In the genomic region with DNA sequence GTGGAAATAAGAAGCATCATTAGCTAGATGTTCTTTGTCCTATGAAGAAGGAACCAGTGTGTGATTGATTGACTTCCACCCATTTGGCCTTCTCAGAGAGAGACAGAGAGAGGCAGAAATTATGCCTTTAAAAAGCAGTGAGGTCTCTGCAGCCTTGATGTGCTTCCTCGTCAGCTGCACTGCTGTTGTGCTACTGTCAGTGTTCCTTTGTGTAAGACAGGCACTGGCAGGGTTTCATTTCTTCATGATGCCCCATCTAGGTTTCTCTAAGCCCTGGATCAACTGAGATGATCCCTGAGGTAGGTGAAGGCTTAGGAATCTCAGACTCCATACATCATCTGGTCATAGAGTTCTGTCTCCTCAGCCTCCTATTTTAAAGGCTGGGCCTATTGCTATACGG, we compare ENCODE assay signal across 10 cellular contexts. TPM values are rescaled to one million over a fixed set of nuclear protein-coding genes. Genes with fewer than 3 reads are reported as not detected.
DNase-seq lines count a peak whose midpoint lies in the region; TF ChIP-seq lines count a peak whose summit lies in the region.
"Had no signal": no experiment of that assay in that cellular context is flagged by ENCODE, and none has a peak within 500 bp of the region (broad histone marks: within the 10 kb centered on the region; RNA-seq: fewer than 3 reads in every experiment).

No MANE protein-coding gene starts in this region.

- WGBS in endodermal cell (ENCODE audit: insufficient coverage in 1 of 2, insufficient read length in 1 of 2), 2 experiments = 89 to 97% methylated on average over 2 of the region's 2 CpGs

- peak overlapping the region; percentile 98 for H3K27ac Mint-ChIP-seq in endodermal cell
- H3K27ac Mint-ChIP-seq in neural crest cell (ENCODE audit: unreplicated experiment) = no peak overlapping the region

- no peak overlapping the region for H3K4me3 Mint-ChIP-seq in endodermal cell
- peak overlapping the region; percentile 13 for H3K4me3 Mint-ChIP-seq in neural crest cell

- peak; percentile 76 for DNase-seq in Ammon's horn (ENCODE audit: low spot score)
- no peak for DNase-seq in endodermal cell
- DNase-seq in neural crest cell (ENCODE audit: low read depth, low spot score) = no peak
- DNase-seq in T1000 (lab: John Stamatoyannopoulos, UW) = no peak
- DNase-seq in brain microvascular endothelial cell = no peak
- DNase-seq in GM13977 (ENCODE audit: low spot score) = no peak
- no peak for DNase-seq in effector memory CD4-positive, alpha-beta T cell
- DNase-seq: NCI-H1048, retina had no signal

- H3K9me3 ChIP-seq in Loucy (ENCODE audit: insufficient read depth, low read depth, low read length) = no peaks in the 10 kb centered on the region
- no peaks in the 10 kb centered on the region for H3K9me3 ChIP-seq in endodermal cell (ENCODE audit: control insufficient read depth, low read length)
- no peaks in the 10 kb centered on the region for H3K9me3 ChIP-seq in effector memory CD4-positive, alpha-beta T cell (ENCODE audit: control insufficient read depth, low read length)

- H4K20me1 ChIP-seq in Loucy (ENCODE audit: insufficient read depth, low read length, poor library complexity, severe bottlenecking) = no peaks in the 10 kb centered on the region

- H3K9ac ChIP-seq in Loucy (ENCODE audit: low read depth, low read length, poor library complexity, severe bottlenecking) (peak overlapping the region; percentile 74), endodermal cell (ENCODE audit: extremely low read depth, low read length, poor library complexity, severe bottlenecking) (peak overlapping the region; percentile 2)

- H3K4me1 Mint-ChIP-seq in endodermal cell = peaks cover 46% of the 10 kb centered on the region
- peaks cover 35% of the 10 kb centered on the region for H3K4me1 Mint-ChIP-seq in neural crest cell

- peaks cover 21% of the 10 kb centered on the region for H3K36me3 Mint-ChIP-seq in endodermal cell (ENCODE audit: low read depth)
- H3K36me3 Mint-ChIP-seq in neural crest cell (ENCODE audit: low read depth) = peaks cover 6% of the 10 kb centered on the region

- H3K79me2 ChIP-seq in Loucy (ENCODE audit: insufficient read depth, low read length) = peaks cover 83% of the 10 kb centered on the region

- H3K4me2 ChIP-seq in Loucy (ENCODE audit: low read depth, low read length, poor library complexity, severe bottlenecking) = peak overlapping the region; percentile 80

- no peak overlapping the region for H2AFZ ChIP-seq in Loucy (ENCODE audit: low read length)

- H3K9me3 Mint-ChIP-seq in endodermal cell = no peaks in the 10 kb centered on the region
- no peaks in the 10 kb centered on the region for H3K9me3 Mint-ChIP-seq in neural crest cell

- H3K27ac ChIP-seq in endodermal cell (ENCODE audit: low read depth, low read length) (peak overlapping the region; percentile 93), brain microvascular endothelial cell (no peak overlapping the region)
- no peak overlapping the region for H3K27ac ChIP-seq in effector memory CD4-positive, alpha-beta T cell (ENCODE audit: insufficient read depth, low read length, poor library complexity, severe bottlenecking)

- H3K36me3 ChIP-seq in Loucy (ENCODE audit: insufficient read depth, low read length) (peaks cover 27% of the 10 kb centered on the region; the same call in 1 of the 2 replicates), endodermal cell (ENCODE audit: control insufficient read depth, insufficient read depth, low read length) (peaks cover 28% of the 10 kb centered on the region), brain microvascular endothelial cell (replicated peaks) (peaks cover 15% of the 10 kb centered on the region)
- H3K36me3 ChIP-seq in effector memory CD4-positive, alpha-beta T cell (ENCODE audit: control insufficient read depth, insufficient read depth, low read length) = peaks cover 10% of the 10 kb centered on the region

- TF ChIP-seq CTCF in Loucy (conservative IDR thresholded peaks at IDR 0.05; ENCODE audit: low read length) (no peak), endodermal cell (conservative IDR thresholded peaks at IDR 0.05) (no peak), neural crest cell (conservative IDR thresholded peaks at IDR 0.05) (no peak), brain microvascular endothelial cell (IDR thresholded peaks at IDR 0.05; ENCODE audit: low read depth, low read length, missing control alignments) (no peak), GM13977 (IDR thresholded peaks at IDR 0.05; ENCODE audit: extremely low read depth, insufficient read depth, missing control alignments) (no peak)

- H3K4me1 ChIP-seq in Loucy (ENCODE audit: insufficient read depth, low read length, poor library complexity, severe bottlenecking) (peaks cover 86% of the 10 kb centered on the region), endodermal cell (ENCODE audit: control insufficient read depth, insufficient read depth, low read length) (peaks cover 24% of the 10 kb centered on the region)
- peaks cover 36% of the 10 kb centered on the region for H3K4me1 ChIP-seq in effector memory CD4-positive, alpha-beta T cell (ENCODE audit: control insufficient read depth, insufficient read depth, low read length, poor library complexity, severe bottlenecking)

- H3K4me3 ChIP-seq in Loucy (ENCODE audit: low read length, poor library complexity, severe bottlenecking) (peak overlapping the region; percentile 62), endodermal cell (ENCODE audit: low read length) (no peak overlapping the region), brain microvascular endothelial cell (ENCODE audit: low read depth, low read length) (no peak overlapping the region)
- no peak overlapping the region for H3K4me3 ChIP-seq in effector memory CD4-positive, alpha-beta T cell (ENCODE audit: insufficient read depth, low read depth, low read length, poor library complexity, severe bottlenecking)

- H3K9me2 ChIP-seq in Loucy (replicated peaks; ENCODE audit: low read depth, low read length) = no peaks in the 10 kb centered on the region

- peaks cover 21% of the 10 kb centered on the region for H3F3A ChIP-seq in Loucy (ENCODE audit: low read depth)

- in situ Hi-C loops in brain microvascular endothelial cell (cut with HindIII; ENCODE audit: low pct_ligation_motif_present, low sequenced_read_pairs) = no loop called here
- in situ Hi-C loops in GM13977 (cut with MboI; ENCODE audit: low pct_unique_long_range_greater_than_20kb, low sequenced_read_pairs, unreplicated experiment) = no loop called here

- H3K27me3 ChIP-seq in Loucy (ENCODE audit: insufficient read depth, low read length, poor library complexity, severe bottlenecking) = no peaks in the 10 kb centered on the region
- no peaks in the 10 kb centered on the region for H3K27me3 ChIP-seq in endodermal cell (ENCODE audit: control insufficient read depth, insufficient read depth, low read length, poor library complexity, severe bottlenecking)
- no peaks in the 10 kb centered on the region for H3K27me3 ChIP-seq in brain microvascular endothelial cell (replicated peaks)
- no peaks in the 10 kb centered on the region for H3K27me3 ChIP-seq in effector memory CD4-positive, alpha-beta T cell (replicated peaks; ENCODE audit: control insufficient read depth, insufficient read depth, low read length, poor library complexity, severe bottlenecking)

- H3K27me3 Mint-ChIP-seq in endodermal cell (ENCODE audit: insufficient read depth) = no peaks in the 10 kb centered on the region
- H3K27me3 Mint-ChIP-seq in neural crest cell (ENCODE audit: low read depth) = no peaks in the 10 kb centered on the region

RNA-seq across cellular contexts. Expression of gene GPR3, which starts 34.9 kb away (rescaled TPM):
- total RNA-seq in endodermal cell (1 to 10 TPM; 3.5 to 4.1 TPM), neural crest cell (6.1 and 7.0 TPM in 2 replicates)
- polyA plus RNA-seq in endodermal cell (2013, experiment 1 of 2) = 4.5 TPM
- 4.5 TPM for polyA plus RNA-seq in endodermal cell (2013, experiment 2 of 2)

RNA-seq across cellular contexts. Expression of gene CD164L2, which starts 44.2 kb away (rescaled TPM):
- 1 to 10 TPM; 1.6 to 1.8 TPM for total RNA-seq in endodermal cell
- 1.4 TPM for polyA plus RNA-seq in endodermal cell (2013, experiment 1 of 2)
- polyA plus RNA-seq in endodermal cell (2013, experiment 2 of 2) = 0.83 TPM
- not detected in 2 replicates for total RNA-seq in neural crest cell

RNA-seq across cellular contexts. Expression of gene FCN3, which starts 52.7 kb away (rescaled TPM):
- under 1 TPM in 1 of 2 donors, not detected in 1; 0.26 TPM for total RNA-seq in endodermal cell
- polyA plus RNA-seq in endodermal cell (2013, experiment 1 of 2) = not detected
- not detected for polyA plus RNA-seq in endodermal cell (2013, experiment 2 of 2)
- not detected in 2 replicates for total RNA-seq in neural crest cell
